In the genomic region with DNA sequence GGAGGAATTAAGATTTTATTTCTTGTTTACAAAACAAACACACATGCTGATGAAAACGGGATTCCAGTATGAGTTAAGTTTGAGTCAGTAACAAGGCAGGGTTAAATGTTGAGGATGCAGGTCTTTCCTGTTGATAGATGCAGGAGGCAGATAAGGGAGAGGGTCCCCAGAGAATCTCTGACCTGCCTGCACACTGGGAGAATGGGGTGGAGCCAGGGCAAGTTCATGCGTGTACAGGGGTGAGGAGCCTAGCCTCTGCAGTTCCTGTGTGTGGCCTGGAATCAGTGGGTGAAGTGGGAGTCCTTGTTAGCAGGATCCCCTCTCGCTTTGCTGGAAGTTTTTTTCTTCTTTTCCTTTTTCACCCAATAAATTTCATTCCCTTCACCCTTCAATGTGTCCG, we compare ENCODE assay signal across 25 cellular contexts.
"Had no signal": no experiment of that assay in that cellular context is flagged by ENCODE, and none has a peak within 500 bp of the region (broad histone marks: within the 10 kb centered on the region; RNA-seq: fewer than 3 reads in every experiment).

No MANE protein-coding gene starts in this region.

- H3K4me3 ChIP-seq: neural progenitor cell, right lobe of liver, stomach, suprapubic skin, tibial nerve had no signal

- H3K27me3 Mint-ChIP-seq: brain had no signal

- H3K27me3 ChIP-seq: neural progenitor cell, right lobe of liver, stomach, suprapubic skin, tibial nerve had no signal

- H3K9me3 Mint-ChIP-seq: stimulated activated effector memory CD8-positive, alpha-beta T cell treated with anti-CD3 and anti-CD28 coated beads, Interleukin-12 subunit alpha, Interleukin-12 subunit beta, amount 100 ng/mL, for 72 hours had no signal

- H3K36me3 ChIP-seq: neural progenitor cell, right lobe of liver, stomach, suprapubic skin, tibial nerve had no signal

- FAIRE-seq: colon, small intestine had no signal

- DNase-seq: activated CD4-positive, alpha-beta T cell treated with anti-CD3 and anti-CD28 coated beads for 1 hour; activated CD4-positive, alpha-beta T cell treated with anti-CD3 and anti-CD28 coated beads, Interleukin-2, amount 50 U/mL, for 1 hour; activated CD8-positive, alpha-beta T cell treated with anti-CD3 and anti-CD28 coated beads, Interleukin-2, amount 10 ng/mL, durations not matched to agents 7 days and 5 days; activated gamma-delta T cell treated with Interleukin-2 at 50 U/mL for 16 hours; anterior cingulate cortex; central memory CD4-positive, alpha-beta T cell; effector memory CD4-positive, alpha-beta T cell; foreskin fibroblast; hypothalamus; left ventricle myocardium superior; mammary epithelial cell; naive thymus-derived CD8-positive, alpha-beta T cell; posterior cingulate gyrus; right lobe of liver; stimulated activated CD4-positive, alpha-beta T cell treated with anti-CD3 and anti-CD28 coated beads, Interleukin-2, amount 100 ng/mL, for 24 hours; stomach had no signal

- H3K4me3 Mint-ChIP-seq: activated CD8-positive, alpha-beta T cell treated with anti-CD3 and anti-CD28 coated beads, Interleukin-2, amount 10 ng/mL, durations not matched to agents 7 days and 5 days; activated naive CD4-positive, alpha-beta T cell treated with anti-CD3 and anti-CD28 coated beads, Interleukin-2, amount 50 U/mL, for 24 hours; brain; mesothelial cell of epicardium; naive thymus-derived CD8-positive, alpha-beta T cell; neural progenitor cell; stimulated activated effector memory CD8-positive, alpha-beta T cell treated with anti-CD3 and anti-CD28 coated beads, Interleukin-12 subunit alpha, Interleukin-12 subunit beta, amount 100 ng/mL, for 72 hours had no signal

- H3K27ac Mint-ChIP-seq: activated CD8-positive, alpha-beta T cell treated with anti-CD3 and anti-CD28 coated beads, Interleukin-2, amount 10 ng/mL, durations not matched to agents 7 days and 5 days; activated naive CD4-positive, alpha-beta T cell treated with anti-CD3 and anti-CD28 coated beads, Interleukin-2, amount 50 U/mL, for 24 hours; brain; naive thymus-derived CD8-positive, alpha-beta T cell; neural progenitor cell; stimulated activated effector memory CD8-positive, alpha-beta T cell treated with anti-CD3 and anti-CD28 coated beads, Interleukin-12 subunit alpha, Interleukin-12 subunit beta, amount 100 ng/mL, for 72 hours had no signal

- ATAC-seq: activated CD8-positive, alpha-beta T cell treated with anti-CD3 and anti-CD28 coated beads, Interleukin-2, amount 10 ng/mL, durations not matched to agents 7 days and 5 days; left ventricle myocardium superior; naive thymus-derived CD8-positive, alpha-beta T cell; right lobe of liver; stimulated activated effector memory CD8-positive, alpha-beta T cell treated with anti-CD3 and anti-CD28 coated beads, Interleukin-12 subunit alpha, Interleukin-12 subunit beta, amount 100 ng/mL, for 72 hours had no signal

- H3K4me1 Mint-ChIP-seq: activated naive CD4-positive, alpha-beta T cell treated with anti-CD3 and anti-CD28 coated beads, Interleukin-2, amount 50 U/mL, for 24 hours; brain; naive thymus-derived CD8-positive, alpha-beta T cell; stimulated activated effector memory CD8-positive, alpha-beta T cell treated with anti-CD3 and anti-CD28 coated beads, Interleukin-12 subunit alpha, Interleukin-12 subunit beta, amount 100 ng/mL, for 72 hours had no signal
